In the genomic region with DNA sequence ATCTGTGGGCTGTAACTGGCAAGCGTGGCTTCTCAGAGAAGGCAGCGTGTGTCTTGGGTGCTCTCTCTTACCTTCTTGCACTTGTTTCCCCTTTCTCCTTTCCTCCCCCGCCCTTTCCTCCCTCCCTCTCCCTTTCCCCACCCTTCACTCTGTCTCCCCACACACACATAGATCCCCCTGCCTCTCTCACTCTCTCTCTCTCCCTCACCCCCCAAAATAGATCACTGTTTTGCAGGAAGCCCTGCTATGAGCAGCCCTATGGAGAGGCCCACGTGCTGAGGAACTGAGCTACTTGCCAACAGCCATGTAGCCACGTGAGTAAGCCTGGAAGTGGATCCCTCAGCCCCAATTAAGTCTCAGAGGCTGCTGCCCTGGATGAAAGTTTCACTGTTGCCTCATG, we compare ENCODE assay signal across 31 cellular contexts. TPM values are rescaled to one million over a fixed set of nuclear protein-coding genes. Genes with fewer than 3 reads are reported as not detected.
"Had no signal": no experiment of that assay in that cellular context is flagged by ENCODE, and none has a peak within 500 bp of the region (broad histone marks: within the 10 kb centered on the region; RNA-seq: fewer than 3 reads in every experiment).

No MANE protein-coding gene starts in this region.

- H3K4me1 ChIP-seq: esophagus muscularis mucosa, foreskin keratinocyte, gastroesophageal sphincter, heart left ventricle, lower lobe of right lung, pancreas, right atrium auricular region, sigmoid colon, tibial nerve, upper lobe of left lung had no signal

- H3K9me3 Mint-ChIP-seq: memory B cell; natural killer cell; stimulated activated memory B cell treated with anti-CD40 and anti-IgM and Interleukin-4, amounts not matched to agents 10 μg/mL and 1 μg/mL and 100 μg/mL, for 72 hours had no signal

- H3K27me3 ChIP-seq: esophagus muscularis mucosa, foreskin keratinocyte, gastroesophageal sphincter, heart left ventricle, hepatocyte, right atrium auricular region, sigmoid colon, tibial nerve, upper lobe of left lung had no signal

- H3K27me3 Mint-ChIP-seq: memory B cell; stimulated activated memory B cell treated with anti-CD40 and anti-IgM and Interleukin-4, amounts not matched to agents 10 μg/mL and 1 μg/mL and 100 μg/mL, for 72 hours had no signal

- FAIRE-seq: colon, endothelial cell of umbilical vein, pancreas, urothelium cell line had no signal

- H3K4me3 Mint-ChIP-seq: memory B cell; natural killer cell; stimulated activated memory B cell treated with anti-CD40 and anti-IgM and Interleukin-4, amounts not matched to agents 10 μg/mL and 1 μg/mL and 100 μg/mL, for 72 hours had no signal

- H3K4me1 Mint-ChIP-seq: memory B cell; natural killer cell; stimulated activated memory B cell treated with anti-CD40 and anti-IgM and Interleukin-4, amounts not matched to agents 10 μg/mL and 1 μg/mL and 100 μg/mL, for 72 hours had no signal

- H3K9me3 ChIP-seq: gastroesophageal sphincter, heart left ventricle, lower lobe of right lung, pancreas, right atrium auricular region, sigmoid colon, thoracic aorta, tibial nerve had no signal

- ATAC-seq: foreskin keratinocyte; gastroesophageal sphincter; heart left ventricle; left ventricle myocardium superior; lower lobe of right lung; natural killer cell; pancreas; stimulated activated memory B cell treated with anti-CD40 and anti-IgM and Interleukin-4, amounts not matched to agents 10 μg/mL and 1 μg/mL and 100 μg/mL, for 72 hours; stimulated activated naive CD8-positive, alpha-beta T cell treated with anti-CD3 and anti-CD28 coated beads, Interleukin-15, Interleukin-2, amounts not matched to agents 100 U/mL and 50 U/mL, for 24 hours had no signal

- H3K36me3 Mint-ChIP-seq: memory B cell; natural killer cell; stimulated activated memory B cell treated with anti-CD40 and anti-IgM and Interleukin-4, amounts not matched to agents 10 μg/mL and 1 μg/mL and 100 μg/mL, for 72 hours had no signal

- H3K36me3 ChIP-seq: esophagus muscularis mucosa, gastroesophageal sphincter, heart left ventricle, lower lobe of right lung, pancreas, right atrium auricular region, sigmoid colon, thoracic aorta, tibial nerve, upper lobe of left lung had no signal

- H3K27ac Mint-ChIP-seq: memory B cell; natural killer cell; progenitor cell of endocrine pancreas; stimulated activated memory B cell treated with anti-CD40 and anti-IgM and Interleukin-4, amounts not matched to agents 10 μg/mL and 1 μg/mL and 100 μg/mL, for 72 hours had no signal

- H3K4me3 ChIP-seq: dorsolateral prefrontal cortex, esophagus muscularis mucosa, gastroesophageal sphincter, heart left ventricle, hepatocyte, lower lobe of right lung, pancreas, right atrium auricular region, sigmoid colon, thoracic aorta, tibial nerve, upper lobe of left lung had no signal

- DNase-seq: cerebellar nuclear complex; effector CD8-positive, alpha-beta T cell; foreskin keratinocyte; kidney glomerular epithelial cell; left ventricle myocardium superior; lower lobe of right lung; natural killer cell; occipital lobe; pancreas; stimulated activated CD4-positive, alpha-beta T cell treated with anti-CD3 and anti-CD28 coated beads, Interleukin-4, amount 100 ng/mL, for 4 hours; stimulated activated naive CD8-positive, alpha-beta T cell treated with anti-CD3 and anti-CD28 coated beads, Interleukin-15, Interleukin-2, amounts not matched to agents 100 U/mL and 50 U/mL, for 24 hours; upper lobe of left lung had no signal

- H3K27ac ChIP-seq: dorsolateral prefrontal cortex, esophagus muscularis mucosa, foreskin keratinocyte, gastroesophageal sphincter, heart left ventricle, hepatocyte, lower lobe of right lung, pancreas, right atrium auricular region, sigmoid colon, thoracic aorta, tibial nerve, upper lobe of left lung had no signal

RNA-seq across cellular contexts. Expression of a gene that starts 4.3 kb away (rescaled TPM):
- total RNA-seq: endothelial cell of umbilical vein, epithelial cell of proximal tubule, esophagus muscularis mucosa, fibroblast of lung, foreskin keratinocyte, gastroesophageal sphincter, heart left ventricle, hepatocyte, left ventricle myocardium superior, lower lobe of right lung, natural killer cell, occipital lobe, pancreas, progenitor cell of endocrine pancreas, right atrium auricular region, sigmoid colon, skeletal muscle tissue, thoracic aorta, tibial nerve had no signal
- polyA plus RNA-seq: endothelial cell of umbilical vein, fibroblast of lung, foreskin keratinocyte, heart left ventricle, hepatocyte, neural cell, pancreas, sigmoid colon had no signal

RNA-seq across cellular contexts. Expression of a gene that starts 5.8 kb away (rescaled TPM):
- polyA plus RNA-seq: neural cell had no signal

RNA-seq across cellular contexts. Expression of a gene that starts 40.4 kb away (rescaled TPM):
- total RNA-seq: epithelial cell of proximal tubule, occipital lobe had no signal
- polyA plus RNA-seq: fibroblast of lung, neural cell had no signal
